20 cellular contexts compared by ENCODE assay signal in genomic region chr3:123881771-123882170, GRCh38. TPM values are rescaled to one million over a fixed set of nuclear protein-coding genes. Genes with fewer than 3 reads are reported as not detected.
DNase-seq lines count a peak whose midpoint lies in the region; ATAC-seq and TF ChIP-seq lines count a peak whose summit lies in the region.
"Had no signal": no experiment of that assay in that cellular context is flagged by ENCODE, and none has a peak within 500 bp of the region (broad histone marks: within the 10 kb centered on the region; RNA-seq: fewer than 3 reads in every experiment).

No MANE protein-coding gene starts in this region.

- H3K27me3 ChIP-seq in SK-N-SH (ENCODE audit: insufficient read depth) (no peaks in the 10 kb centered on the region), heart left ventricle (peaks cover 0 to 33% (median 0%) of the 10 kb centered on the region in 9 donors)
- H3K27me3 ChIP-seq: sigmoid colon had no signal

- H3K9me2 ChIP-seq in SK-N-SH, result no peaks in the 10 kb centered on the region

- peaks cover 77% of the 10 kb centered on the region for H3K79me2 ChIP-seq in SK-N-SH (ENCODE audit: insufficient read depth)

- DNase-seq in SK-N-SH, result no peak
- peak; percentile 74 for DNase-seq in NCI-H146 treated with DMSO at 0.1 percent for 48 hours (lab: John Stamatoyannopoulos, UW; ENCODE audit: unreplicated experiment)
- DNase-seq in epithelial cell of proximal tubule (ENCODE audit: low read depth), result no peak
- no peak for DNase-seq in type B pancreatic cell (ENCODE audit: extremely low spot score, unreplicated experiment)
- no peak for DNase-seq in heart left ventricle
- DNase-seq in activated effector memory CD4-positive, alpha-beta T cell treated with Interleukin-2 at 50 U/mL for 16 hours, result no peak
- DNase-seq in progenitor cell of endocrine pancreas (ENCODE audit: low spot score, unreplicated experiment), result no peak
- DNase-seq: activated CD4-positive, alpha-beta T cell treated with anti-CD3 and anti-CD28 coated beads for 1 hour; activated CD8-positive, alpha-beta memory T cell treated with anti-CD3 and anti-CD28 coated beads, Interleukin-2, amount 50 U/mL, for 4 hours; activated naive CD4-positive, alpha-beta T cell; GF-D8; heart right ventricle; MM.1S; sigmoid colon; stimulated activated CD4-positive, alpha-beta T cell treated with anti-CD3 and anti-CD28 coated beads, Interleukin-2, amount 100 ng/mL, for 24 hours had no signal

- no peak for TF ChIP-seq POLR2A in heart left ventricle (IDR thresholded peaks at IDR 0.05)

- H3K4me1 ChIP-seq in SK-N-SH (ENCODE audit: control insufficient read depth in 1 of 2, insufficient read depth in 2 of 2, low read depth in 1 of 2, low read length in 1 of 2) (peaks cover 12 to 16% of the 10 kb centered on the region in 2 experiments; a peak in 2 of 4 replicates), heart left ventricle (peaks cover 0 to 13% (median 5%) of the 10 kb centered on the region in 12 donors)

- peaks cover 8% of the 10 kb centered on the region for H3K4me1 Mint-ChIP-seq in type B pancreatic cell (ENCODE audit: unreplicated experiment)
- no peaks in the 10 kb centered on the region for H3K4me1 Mint-ChIP-seq in progenitor cell of endocrine pancreas (ENCODE audit: low read depth)

- no peaks in the 10 kb centered on the region for H3K9me3 Mint-ChIP-seq in type B pancreatic cell
- H3K9me3 Mint-ChIP-seq in progenitor cell of endocrine pancreas (ENCODE audit: low read depth), result no peaks in the 10 kb centered on the region
- H3K9me3 Mint-ChIP-seq: mesothelial cell of epicardium had no signal

- H2AFZ ChIP-seq in SK-N-SH (ENCODE audit: low read depth), result no peak overlapping the region

- no peak for TF ChIP-seq CTCF in SK-N-SH (IDR thresholded peaks at IDR 0.05)
- no peak for TF ChIP-seq CTCF in epithelial cell of proximal tubule (conservative IDR thresholded peaks at IDR 0.05; ENCODE audit: low read depth, low read length)
- TF ChIP-seq CTCF in type B pancreatic cell (conservative IDR thresholded peaks at IDR 0.05), result no peak
- no peak for TF ChIP-seq CTCF in heart left ventricle (IDR thresholded peaks at IDR 0.05)
- no peak for TF ChIP-seq CTCF in progenitor cell of endocrine pancreas (IDR thresholded peaks at IDR 0.05; ENCODE audit: unreplicated experiment)

- WGBS in SK-N-SH (ENCODE audit: low lambda C conversion rate), result 100% methylated on average over 2 of the region's 2 CpGs
- WGBS in heart left ventricle, 4 donors, result 82 to 98% (median 96%) methylated on average over 2 of the region's 2 CpGs

- CTCF ChIA-PET in SK-N-SH (lab: Yijun Ruan, JAX), result interaction anchor here (0.6 to 1.8 kb wide), 8 partner anchors 9 to 382 kb away, joined by 3 to 7 read pairs (median 4); no protein-coding TSS in a partner anchor

- no peak for ATAC-seq in SK-N-SH treated with all-trans-retinoic acid at 6 μM for 48 hours
- no peak for ATAC-seq in heart left ventricle
- ATAC-seq: esophagus mucosa, heart right ventricle had no signal

- peaks cover 23% of the 10 kb centered on the region for H3F3A ChIP-seq in SK-N-SH (replicated peaks; ENCODE audit: insufficient read depth)

- H3K4me3 Mint-ChIP-seq in type B pancreatic cell (peak overlapping the region; percentile 22), progenitor cell of endocrine pancreas (ENCODE audit: low read depth) (no peak overlapping the region)
- H3K4me3 Mint-ChIP-seq: mesothelial cell of epicardium had no signal

- H3K27ac Mint-ChIP-seq in type B pancreatic cell (no peak overlapping the region), progenitor cell of endocrine pancreas (no peak overlapping the region)
- H3K27ac Mint-ChIP-seq: brain, mesothelial cell of epicardium had no signal

- peak overlapping the region; percentile 85; the same call in 1 of the 2 replicates for H3K9ac ChIP-seq in SK-N-SH

- TF ChIP-seq EP300 in SK-N-SH (IDR thresholded peaks at IDR 0.05; ENCODE audit: borderline replicate concordance in 1 of 2, low read depth in 1 of 2, low read length in 1 of 2), result no peak

- TF ChIP-seq RAD21 in SK-N-SH (IDR thresholded peaks at IDR 0.05; ENCODE audit: low read length), result no peak

- H3K4me3 ChIP-seq in SK-N-SH (ENCODE audit: low read depth in 2 of 2, low read length in 1 of 2), result peak overlapping the region; percentile 73 to 87; a peak in 3 of 4 replicates
- H3K4me3 ChIP-seq in epithelial cell of proximal tubule (ENCODE audit: low read depth, low read length), result peak overlapping the region; percentile 64
- H3K4me3 ChIP-seq in heart left ventricle, result no peak overlapping the region
- H3K4me3 ChIP-seq: dorsolateral prefrontal cortex, heart right ventricle, sigmoid colon had no signal

- no peaks in the 10 kb centered on the region for H3K9me3 ChIP-seq in SK-N-SH
- no peaks in the 10 kb centered on the region for H3K9me3 ChIP-seq in heart left ventricle
- H3K9me3 ChIP-seq: heart right ventricle, sigmoid colon had no signal

- POLR2A ChIA-PET in SK-N-SH (lab: Yijun Ruan, JAX), result no interaction called here

- H3K36me3 ChIP-seq in SK-N-SH (replicated peaks in 1 of 2; ENCODE audit: control insufficient read depth in 1 of 2, insufficient read depth in 2 of 2, low read length in 1 of 2) (peaks cover 27 to 28% of the 10 kb centered on the region in 2 experiments), heart left ventricle (no peaks in the 10 kb centered on the region)
- H3K36me3 ChIP-seq: heart right ventricle, sigmoid colon had no signal

- H3K27me3 Mint-ChIP-seq in type B pancreatic cell, result peaks cover 54% of the 10 kb centered on the region
- H3K27me3 Mint-ChIP-seq in progenitor cell of endocrine pancreas, result peaks cover 50% of the 10 kb centered on the region

- H4K20me1 ChIP-seq in SK-N-SH (ENCODE audit: insufficient read depth), result no peaks in the 10 kb centered on the region

- H3K36me3 Mint-ChIP-seq in type B pancreatic cell (no peaks in the 10 kb centered on the region), progenitor cell of endocrine pancreas (ENCODE audit: insufficient read depth) (no peaks in the 10 kb centered on the region)
- H3K36me3 Mint-ChIP-seq: brain, mesothelial cell of epicardium had no signal

- intact Hi-C loops in heart left ventricle (cut with DNase I), result loop anchor here in 1 of 10 donors (10.0 kb wide), 1 partner anchor 137 kb away; no protein-coding TSS in a partner anchor

- peak overlapping the region; percentile 93 for H3K4me2 ChIP-seq in SK-N-SH

- H3K27ac ChIP-seq in SK-N-SH (ENCODE audit: low read depth in 2 of 2, low read length in 1 of 2) (peak overlapping the region; percentile 41 to 67; a peak in 2 of 4 replicates), heart left ventricle (no peak overlapping the region)
- H3K27ac ChIP-seq: dorsolateral prefrontal cortex, heart right ventricle, sigmoid colon had no signal

TF ChIP-seq in SK-N-SH, 30 proteins besides CTCF, POLR2A, EP300 and RAD21 (continues in another document):
- TF ChIP-seq YY1 (IDR thresholded peaks at IDR 0.05; ENCODE audit: low read depth), result no peak
- TF ChIP-seq, protein P1, sequence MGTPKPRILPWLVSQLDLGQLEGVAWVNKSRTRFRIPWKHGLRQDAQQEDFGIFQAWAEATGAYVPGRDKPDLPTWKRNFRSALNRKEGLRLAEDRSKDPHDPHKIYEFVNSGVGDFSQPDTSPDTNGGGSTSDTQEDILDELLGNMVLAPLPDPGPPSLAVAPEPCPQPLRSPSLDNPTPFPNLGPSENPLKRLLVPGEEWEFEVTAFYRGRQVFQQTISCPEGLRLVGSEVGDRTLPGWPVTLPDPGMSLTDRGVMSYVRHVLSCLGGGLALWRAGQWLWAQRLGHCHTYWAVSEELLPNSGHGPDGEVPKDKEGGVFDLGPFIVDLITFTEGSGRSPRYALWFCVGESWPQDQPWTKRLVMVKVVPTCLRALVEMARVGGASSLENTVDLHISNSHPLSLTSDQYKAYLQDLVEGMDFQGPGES (IDR thresholded peaks at IDR 0.05; ENCODE audit: low read depth, low read length), result no peak

TF ChIP-seq in SK-N-SH treated with all-trans-retinoic acid at 6 μM for 48 hours, 23 proteins besides CTCF, POLR2A, EP300 and RAD21:
- TF ChIP-seq, protein P2, sequence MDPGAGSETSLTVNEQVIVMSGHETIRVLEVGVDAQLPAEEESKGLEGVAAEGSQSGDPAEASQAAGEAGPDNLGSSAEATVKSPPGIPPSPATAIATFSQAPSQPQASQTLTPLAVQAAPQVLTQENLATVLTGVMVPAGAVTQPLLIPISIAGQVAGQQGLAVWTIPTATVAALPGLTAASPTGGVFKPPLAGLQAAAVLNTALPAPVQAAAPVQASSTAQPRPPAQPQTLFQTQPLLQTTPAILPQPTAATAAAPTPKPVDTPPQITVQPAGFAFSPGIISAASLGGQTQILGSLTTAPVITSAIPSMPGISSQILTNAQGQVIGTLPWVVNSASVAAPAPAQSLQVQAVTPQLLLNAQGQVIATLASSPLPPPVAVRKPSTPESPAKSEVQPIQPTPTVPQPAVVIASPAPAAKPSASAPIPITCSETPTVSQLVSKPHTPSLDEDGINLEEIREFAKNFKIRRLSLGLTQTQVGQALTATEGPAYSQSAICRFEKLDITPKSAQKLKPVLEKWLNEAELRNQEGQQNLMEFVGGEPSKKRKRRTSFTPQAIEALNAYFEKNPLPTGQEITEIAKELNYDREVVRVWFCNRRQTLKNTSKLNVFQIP (CRISPR knock-in tag; IDR thresholded peaks at IDR 0.05; ENCODE audit: borderline replicate concordance, low read depth), result no peak

RNA-seq across cellular contexts. Expression of gene MYLK, which starts 2.4 kb away (rescaled TPM):
- polyA plus RNA-seq in SK-N-SH (2012; rRNA removed) (262 and 272 TPM in 2 replicates), heart left ventricle (1 to 10 TPM; 3.2 to 9.4 TPM)
- 180 and 207 TPM in 2 replicates for polyA plus RNA-seq in SK-N-SH (2012; cell fraction: cytosol; rRNA removed)
- polyA plus RNA-seq in SK-N-SH (2012; cell fraction: nucleus; rRNA removed), result 361 and 379 TPM in 2 replicates
- total RNA-seq in epithelial cell of proximal tubule (81.4 TPM in 2 replicates), type B pancreatic cell (ENCODE audit: low replicate concordance) (3.4 and 16.8 TPM in 2 replicates), heart left ventricle (10 to 100 TPM; 10.5 to 20.7 (median 12.7) TPM), progenitor cell of endocrine pancreas (1.1 and 3.8 TPM in 2 replicates)

Comparison
In these comparisons a context has a peak if more than half of its experiments do, and no peak if none do; other contexts are left out.
1. H3K27ac ChIP-seq: peak in SK-N-SH (2 of 2); none in heart left ventricle (0 of 12).
2. H3K4me3 ChIP-seq: peak in SK-N-SH (2 of 2) and epithelial cell of proximal tubule (single experiment); none in heart left ventricle (0 of 12).